37 cellular contexts compared by ENCODE assay signal in genomic region chr15:28881600-28881999, GRCh38. TPM values are rescaled to one million over a fixed set of nuclear protein-coding genes. Genes with fewer than 3 reads are reported as not detected.
DNase-seq lines count a peak whose midpoint lies in the region; ATAC-seq, FAIRE-seq and TF ChIP-seq lines count a peak whose summit lies in the region.
"Had no signal": no experiment of that assay in that cellular context is flagged by ENCODE, and none has a peak within 500 bp of the region (broad histone marks: within the 10 kb centered on the region; RNA-seq: fewer than 3 reads in every experiment).

No MANE protein-coding gene starts in this region.

- TF ChIP-seq CTCF in A549 (IDR thresholded peaks at IDR 0.05), result no peak
- TF ChIP-seq CTCF in OCI-LY3 (IDR thresholded peaks at IDR 0.05; ENCODE audit: low read depth, low read length), result no peak
- TF ChIP-seq CTCF in upper lobe of left lung (IDR thresholded peaks at IDR 0.05), result no peak

- H3K4me3 Mint-ChIP-seq in activated naive CD8-positive, alpha-beta T cell treated with anti-CD3 and anti-CD28 coated beads, Interleukin-2, amount 50 U/mL, for 24 hours, result no peak overlapping the region
- H3K4me3 Mint-ChIP-seq in activated T-helper 1 cell treated with anti-CD3 and anti-CD28 coated beads, Interleukin-12 subunit alpha, Interleukin-12 subunit beta, Interleukin-2, Interleukin-4 antibody, amounts not matched to agents 30 ng/mL and 10 ng/mL and 1 ng/mL, durations not matched to agents 14 hours and 24 hours and 36 hours, result no peak overlapping the region
- H3K4me3 Mint-ChIP-seq: activated CD4-positive, alpha-beta memory T cell treated with anti-CD3 and anti-CD28 coated beads for 36 hours; central memory CD8-positive, alpha-beta T cell; natural killer cell; T-helper 1 cell treated with Interleukin-12 subunit alpha and Interleukin-12 subunit beta and Interleukin-4 antibody, amounts not matched to agents 30 μg/mL and 1 μg/mL, for 36 hours had no signal

- H2AFZ ChIP-seq in OCI-LY3 (ENCODE audit: low read depth, low read length), result peak overlapping the region; percentile 16; the same call in 1 of the 2 replicates

- POLR2A ChIA-PET in A549 (lab: Yijun Ruan, JAX), result interaction anchor here (0.6 kb wide), 1 partner anchor 219 kb away, joined by 5 read pairs; no protein-coding TSS in a partner anchor

- no peak overlapping the region for H3K27ac ChIP-seq in A549
- H3K27ac ChIP-seq in BLaER1, result no peak overlapping the region
- H3K27ac ChIP-seq in OCI-LY3 (ENCODE audit: low read length), result no peak overlapping the region
- no peak overlapping the region for H3K27ac ChIP-seq in upper lobe of left lung
- H3K27ac ChIP-seq: esophagus squamous epithelium, heart left ventricle, SJSA1, tibial nerve had no signal

- intact Hi-C loops in activated T-helper 1 cell treated with anti-CD3 and anti-CD28 coated beads, Interleukin-12 subunit alpha, Interleukin-12 subunit beta, Interleukin-2, Interleukin-4 antibody, amounts not matched to agents 30 ng/mL and 10 ng/mL and 1 ng/mL, durations not matched to agents 14 hours and 24 hours and 36 hours (cut with micrococcal nuclease), result no loop called here

- WGBS in A549 (ENCODE audit: missing lambda C conversion rate), result 71% methylated on average over 1 of the region's 1 CpG
- 88 to 95% methylated on average over 1 of the region's 1 CpG for WGBS in upper lobe of left lung, 2 donors

- no peak for FAIRE-seq in A549 (lab: Jason Lieb, UNC)
- FAIRE-seq: endometrium, GM19239, H1, TTC549 had no signal

- H3K9me3 Mint-ChIP-seq in activated naive CD8-positive, alpha-beta T cell treated with anti-CD3 and anti-CD28 coated beads, Interleukin-2, amount 50 U/mL, for 24 hours, result no peaks in the 10 kb centered on the region
- no peaks in the 10 kb centered on the region for H3K9me3 Mint-ChIP-seq in activated T-helper 1 cell treated with anti-CD3 and anti-CD28 coated beads, Interleukin-12 subunit alpha, Interleukin-12 subunit beta, Interleukin-2, Interleukin-4 antibody, amounts not matched to agents 30 ng/mL and 10 ng/mL and 1 ng/mL, durations not matched to agents 14 hours and 24 hours and 36 hours
- H3K9me3 Mint-ChIP-seq: activated CD4-positive, alpha-beta memory T cell treated with anti-CD3 and anti-CD28 coated beads for 36 hours; central memory CD8-positive, alpha-beta T cell; natural killer cell; T-helper 1 cell treated with Interleukin-12 subunit alpha and Interleukin-12 subunit beta and Interleukin-4 antibody, amounts not matched to agents 30 μg/mL and 1 μg/mL, for 36 hours had no signal

- H3K9me3 ChIP-seq in A549, result no peaks in the 10 kb centered on the region
- H3K9me3 ChIP-seq in BLaER1, result 0 out of 2 replicates have a peak, but pooled peaks cover 3% of the 10 kb centered on the region
- H3K9me3 ChIP-seq in OCI-LY3 (ENCODE audit: insufficient read depth, low read length), result no peaks in the 10 kb centered on the region
- no peaks in the 10 kb centered on the region for H3K9me3 ChIP-seq in upper lobe of left lung
- H3K9me3 ChIP-seq: esophagus squamous epithelium, heart left ventricle, MG63, mucosa of descending colon, tibial nerve had no signal

- H3K4me1 ChIP-seq in A549 (peaks cover 6% of the 10 kb centered on the region; the same call in 2 of the 3 replicates), BLaER1 (peaks cover 39% of the 10 kb centered on the region), OCI-LY3 (ENCODE audit: low read length) (peaks cover 15% of the 10 kb centered on the region), upper lobe of left lung (peaks cover 5 to 15% (median 9%) of the 10 kb centered on the region in 4 donors)

- peak; percentile 45 to 52; a peak in 2 of 6 replicates for ATAC-seq in A549
- no peak for ATAC-seq in activated naive CD8-positive, alpha-beta T cell treated with anti-CD3 and anti-CD28 coated beads, Interleukin-2, amount 50 U/mL, for 24 hours
- ATAC-seq in upper lobe of left lung (ENCODE audit: low FRiP score in 2 of 2), result no peak
- ATAC-seq: activated CD4-positive, CD25-positive, alpha-beta regulatory T cell treated with anti-CD3 and anti-CD28 coated beads, Interleukin-2, amount 50 U/mL, for 24 hours; heart left ventricle; mucosa of descending colon; natural killer cell had no signal

- no peaks in the 10 kb centered on the region for H3K36me3 ChIP-seq in BLaER1
- H3K36me3 ChIP-seq in OCI-LY3 (replicated peaks; ENCODE audit: low read depth, low read length), result no peaks in the 10 kb centered on the region
- H3K36me3 ChIP-seq in upper lobe of left lung, result no peaks in the 10 kb centered on the region
- H3K36me3 ChIP-seq: esophagus squamous epithelium, heart left ventricle, MG63, tibial nerve had no signal

- H3K27ac Mint-ChIP-seq in activated naive CD8-positive, alpha-beta T cell treated with anti-CD3 and anti-CD28 coated beads, Interleukin-2, amount 50 U/mL, for 24 hours, result no peak overlapping the region
- no peak overlapping the region for H3K27ac Mint-ChIP-seq in activated T-helper 1 cell treated with anti-CD3 and anti-CD28 coated beads, Interleukin-12 subunit alpha, Interleukin-12 subunit beta, Interleukin-2, Interleukin-4 antibody, amounts not matched to agents 30 ng/mL and 10 ng/mL and 1 ng/mL, durations not matched to agents 14 hours and 24 hours and 36 hours
- H3K27ac Mint-ChIP-seq: activated CD4-positive, alpha-beta memory T cell treated with anti-CD3 and anti-CD28 coated beads for 36 hours; T-helper 1 cell treated with Interleukin-12 subunit alpha and Interleukin-12 subunit beta and Interleukin-4 antibody, amounts not matched to agents 30 μg/mL and 1 μg/mL, for 36 hours had no signal

- H3K4me2 ChIP-seq in A549, result no peak overlapping the region
- H3K4me2 ChIP-seq in BLaER1, result peak overlapping the region; percentile 57
- no peak overlapping the region for H3K4me2 ChIP-seq in OCI-LY3 (ENCODE audit: low read length)

- TF ChIP-seq EP300 in A549 (IDR thresholded peaks at IDR 0.05) (no peak), upper lobe of left lung (IDR thresholded peaks at IDR 0.05) (no peak)

- CTCF ChIA-PET in A549 (lab: Yijun Ruan, JAX), result interaction anchor here (1.1 to 1.3 kb wide), 3 partner anchors 32 to 224 kb away, joined by 3 to 4 read pairs (median 3); no protein-coding TSS in a partner anchor

- H3K36me3 Mint-ChIP-seq in activated naive CD8-positive, alpha-beta T cell treated with anti-CD3 and anti-CD28 coated beads, Interleukin-2, amount 50 U/mL, for 24 hours (ENCODE audit: low read depth), result no peaks in the 10 kb centered on the region
- no peaks in the 10 kb centered on the region for H3K36me3 Mint-ChIP-seq in activated T-helper 1 cell treated with anti-CD3 and anti-CD28 coated beads, Interleukin-12 subunit alpha, Interleukin-12 subunit beta, Interleukin-2, Interleukin-4 antibody, amounts not matched to agents 30 ng/mL and 10 ng/mL and 1 ng/mL, durations not matched to agents 14 hours and 24 hours and 36 hours (ENCODE audit: low read depth)
- H3K36me3 Mint-ChIP-seq: activated CD4-positive, alpha-beta memory T cell treated with anti-CD3 and anti-CD28 coated beads for 36 hours; natural killer cell had no signal

- H3K4me3 ChIP-seq in A549 (no peak overlapping the region), BLaER1 (no peak overlapping the region), OCI-LY3 (ENCODE audit: low read length) (no peak overlapping the region), upper lobe of left lung (no peak overlapping the region)
- H3K4me3 ChIP-seq: esophagus squamous epithelium, heart left ventricle, MG63, mucosa of descending colon, SJSA1, tibial nerve had no signal

- H3K9ac ChIP-seq in BLaER1 (no peak overlapping the region), OCI-LY3 (ENCODE audit: low read length) (no peak overlapping the region)

- peak in 1 of 2 experiments; percentile 26; a peak in 1 of 5 replicates for TF ChIP-seq RAD21 in A549 (conservative IDR thresholded peaks at IDR 0.05 in 1 of 2, IDR thresholded peaks at IDR 0.05 in 1 of 2)

- TF ChIP-seq POLR2A in A549 (IDR thresholded peaks at IDR 0.05; ENCODE audit: low read length), result no peak
- no peak for TF ChIP-seq POLR2A in upper lobe of left lung (IDR thresholded peaks at IDR 0.05)

- H4K20me1 ChIP-seq in BLaER1, result no peaks in the 10 kb centered on the region
- H4K20me1 ChIP-seq in OCI-LY3 (ENCODE audit: insufficient read depth, low read length), result no peaks in the 10 kb centered on the region

- H3K79me2 ChIP-seq in OCI-LY3 (ENCODE audit: low read length), result no peaks in the 10 kb centered on the region

- DNase-seq in A549 (ENCODE audit: low read depth in 1 of 2, low spot score in 1 of 2) (peak in 1 of 2 experiments; percentile 26), dermis blood vessel endothelial cell (peak; percentile 15), upper lobe of left lung (no peak)
- DNase-seq in activated naive CD8-positive, alpha-beta T cell treated with anti-CD3 and anti-CD28 coated beads, Interleukin-2, amount 50 U/mL, for 24 hours, result no peak
- no peak for DNase-seq in activated T-helper 1 cell treated with anti-CD3 and anti-CD28 coated beads, Interleukin-12 subunit alpha, Interleukin-12 subunit beta, Interleukin-2, Interleukin-4 antibody, amounts not matched to agents 30 ng/mL and 10 ng/mL and 1 ng/mL, durations not matched to agents 14 hours and 24 hours and 36 hours (ENCODE audit: low spot score)
- DNase-seq: activated CD4-positive, alpha-beta memory T cell treated with anti-CD3 and anti-CD28 coated beads for 36 hours; activated naive CD4-positive, alpha-beta T cell treated with Interleukin-2 at 50 U/mL for 16 hours; Calu3; esophagus squamous epithelium; foreskin melanocyte; MG63; natural killer cell; NCI-H1417 treated with DMSO at 0.1 percent for 48 hours; NCI-H2029 treated with DMSO at 0.1 percent for 48 hours; NCI-H2227 treated with DMSO at 0.1 percent for 48 hours; NCI-H526 treated with DMSO at 0.1 percent for 48 hours; RPMI8226; stimulated activated CD4-positive, alpha-beta T cell treated with anti-CD3 and anti-CD28 coated beads, Interleukin-15, amount 100 ng/mL, for 24 hours; stimulated activated CD4-positive, alpha-beta T cell treated with anti-CD3 and anti-CD28 coated beads, Interleukin-4, amount 100 ng/mL, for 4 hours had no signal

- peaks cover 2% of the 10 kb centered on the region for H3K4me1 Mint-ChIP-seq in activated naive CD8-positive, alpha-beta T cell treated with anti-CD3 and anti-CD28 coated beads, Interleukin-2, amount 50 U/mL, for 24 hours
- H3K4me1 Mint-ChIP-seq in activated T-helper 1 cell treated with anti-CD3 and anti-CD28 coated beads, Interleukin-12 subunit alpha, Interleukin-12 subunit beta, Interleukin-2, Interleukin-4 antibody, amounts not matched to agents 30 ng/mL and 10 ng/mL and 1 ng/mL, durations not matched to agents 14 hours and 24 hours and 36 hours (ENCODE audit: low read depth), result no peaks in the 10 kb centered on the region
- H3K4me1 Mint-ChIP-seq: central memory CD8-positive, alpha-beta T cell had no signal

- peaks cover 2% of the 10 kb centered on the region for H3K27me3 Mint-ChIP-seq in activated naive CD8-positive, alpha-beta T cell treated with anti-CD3 and anti-CD28 coated beads, Interleukin-2, amount 50 U/mL, for 24 hours
- peaks cover 28% of the 10 kb centered on the region for H3K27me3 Mint-ChIP-seq in activated T-helper 1 cell treated with anti-CD3 and anti-CD28 coated beads, Interleukin-12 subunit alpha, Interleukin-12 subunit beta, Interleukin-2, Interleukin-4 antibody, amounts not matched to agents 30 ng/mL and 10 ng/mL and 1 ng/mL, durations not matched to agents 14 hours and 24 hours and 36 hours (ENCODE audit: insufficient read depth)
- H3K27me3 Mint-ChIP-seq: activated CD4-positive, alpha-beta memory T cell treated with anti-CD3 and anti-CD28 coated beads for 36 hours; central memory CD8-positive, alpha-beta T cell had no signal

- no peaks in the 10 kb centered on the region for H3K27me3 ChIP-seq in BLaER1
- no peaks in the 10 kb centered on the region for H3K27me3 ChIP-seq in OCI-LY3 (ENCODE audit: low read depth, low read length)
- H3K27me3 ChIP-seq in upper lobe of left lung, result peaks cover 0 to 18% (median 6%) of the 10 kb centered on the region in 4 donors
- H3K27me3 ChIP-seq: MG63, SJSA1 had no signal

RNA-seq across cellular contexts. Expression of gene APBA2, which starts 4.2 kb away (rescaled TPM):
- polyA plus RNA-seq in A549 (2011; rRNA removed) (10.9 and 11.4 TPM in 2 replicates), A549 (2017; fragmentation: RNase III; extraction: RNeasy Plus Mini Kit Qiagen cat#74134 plus additional on column Dnase treatment) (12.2 to 14.6 TPM (median 12.6 TPM) in 3 replicates)
- polyA plus RNA-seq in A549 (2012; cell fraction: cytosol; rRNA removed), result 17.6 and 19.7 TPM in 2 replicates
- 28.2 and 29.7 TPM in 2 replicates for polyA plus RNA-seq in A549 (2012; cell fraction: nucleus; rRNA removed)
- polyA minus RNA-seq in A549 (2011; rRNA and poly(A)+ RNA removed), result 13.4 and 16.5 TPM in 2 replicates
- total RNA-seq in dermis blood vessel endothelial cell (18.5 and 24.1 TPM in 2 replicates), upper lobe of left lung (1 to 10 TPM; 3.2 to 7.9 (median 6.0) TPM)
- total RNA-seq in activated T-helper 1 cell treated with anti-CD3 and anti-CD28 coated beads, Interleukin-12 subunit alpha, Interleukin-12 subunit beta, Interleukin-2, Interleukin-4 antibody, amounts not matched to agents 30 ng/mL and 10 ng/mL and 1 ng/mL, durations not matched to agents 14 hours and 24 hours and 36 hours, result 0.80 and 0.86 TPM in 2 replicates
- total RNA-seq: Calu3 had no signal

RNA-seq across cellular contexts. Expression of gene GOLGA6L7, which starts 33.2 kb away (rescaled TPM):
- polyA plus RNA-seq in A549 (2011; rRNA removed) (not detected in 2 replicates), A549 (2017; fragmentation: RNase III; extraction: RNeasy Plus Mini Kit Qiagen cat#74134 plus additional on column Dnase treatment) (not detected in 3 replicates)
- not detected in 2 replicates for polyA plus RNA-seq in A549 (2012; cell fraction: cytosol; rRNA removed)
- not detected in 2 replicates for polyA plus RNA-seq in A549 (2012; cell fraction: nucleus; rRNA removed)
- not detected in 2 replicates for polyA minus RNA-seq in A549 (2011; rRNA and poly(A)+ RNA removed)
- total RNA-seq in dermis blood vessel endothelial cell (not detected in 2 replicates), upper lobe of left lung (not detected)
- total RNA-seq in activated T-helper 1 cell treated with anti-CD3 and anti-CD28 coated beads, Interleukin-12 subunit alpha, Interleukin-12 subunit beta, Interleukin-2, Interleukin-4 antibody, amounts not matched to agents 30 ng/mL and 10 ng/mL and 1 ng/mL, durations not matched to agents 14 hours and 24 hours and 36 hours, result not detected in 2 replicates
- total RNA-seq: activated CD4-positive, alpha-beta memory T cell treated with anti-CD3 and anti-CD28 coated beads for 36 hours; Calu3; dermis microvascular lymphatic vessel endothelial cell; esophagus squamous epithelium; H1; heart left ventricle; kidney epithelial cell; lung microvascular endothelial cell; mucosa of descending colon; natural killer cell; omental fat pad; SJSA1; tibial nerve had no signal
- polyA plus RNA-seq: adipose tissue, H1, heart left ventricle had no signal

Comparison
In these comparisons a context has a peak if more than half of its experiments do, and no peak if none do; other contexts are left out.
1. ATAC-seq: peak in A549 (2 of 2); none in activated naive CD8-positive, alpha-beta T cell treated with anti-CD3 and anti-CD28 coated beads, Interleukin-2, amount 50 U/mL, for 24 hours (single experiment) and upper lobe of left lung (0 of 2).